In the genomic region with DNA sequence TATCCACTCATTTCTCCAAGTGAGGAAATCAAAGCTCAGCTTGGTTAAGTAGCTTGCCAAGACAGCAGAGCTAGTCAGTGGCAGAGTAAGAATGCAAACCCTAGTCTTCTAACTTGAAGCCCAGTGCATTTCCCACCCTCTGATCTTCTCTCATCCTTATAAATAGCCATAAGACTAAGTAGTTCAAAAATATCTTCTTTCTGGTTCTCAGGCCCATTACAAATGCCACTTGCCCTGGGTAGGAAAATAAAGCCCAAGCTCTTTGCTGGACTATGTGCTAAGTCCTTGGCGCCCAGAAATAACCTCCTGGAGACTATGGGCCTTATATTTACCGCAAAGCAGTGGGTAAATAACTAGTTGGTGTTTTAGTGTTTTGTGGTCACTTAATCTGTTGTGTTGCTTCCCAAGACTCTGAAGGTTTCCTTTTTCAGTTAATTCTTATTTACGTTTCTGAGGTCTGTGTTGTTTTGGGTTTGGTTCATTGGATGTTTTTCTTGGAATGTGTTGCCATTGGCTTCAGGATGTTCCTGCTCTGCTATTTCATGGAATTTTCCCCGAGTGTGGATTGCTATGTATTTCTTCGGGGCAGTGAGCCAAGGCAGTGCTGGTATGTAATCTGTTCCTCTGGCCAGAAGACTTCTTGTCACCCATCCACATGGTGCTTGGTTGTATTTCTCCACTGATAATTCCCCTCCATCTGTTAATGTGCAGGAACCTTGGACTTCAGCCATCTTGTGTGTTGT, we compare ENCODE assay signal across 12 cellular contexts.
A peak's percentile ranks its signal among the peaks of the same experiment; 100 is the strongest.
DNase-seq lines count a peak whose midpoint lies in the region; ATAC-seq and TF ChIP-seq lines count a peak whose summit lies in the region.
"Had no signal": no experiment of that assay in that cellular context is flagged by ENCODE, and none has a peak within 500 bp of the region (broad histone marks: within the 10 kb centered on the region; RNA-seq: fewer than 3 reads in every experiment).

No MANE protein-coding gene starts in this region.

- POLR2A ChIA-PET in PC-9 (lab: Charles Lee; ENCODE audit: unreplicated experiment), result no interaction called here

- TF ChIP-seq POLR2A in ovary (IDR thresholded peaks at IDR 0.05), result no peak

- BruUV-seq in PC-9 (replicated peaks; lab: Mats Ljungman, UMichigan), result no TSS peak

- H3K27ac ChIP-seq in ovary (peak overlapping the region in 1 of 2 donors; percentile 67), PC-9 (no peak overlapping the region)
- H3K27ac ChIP-seq: epithelial cell of prostate, VCaP had no signal

- H3K36me3 ChIP-seq in adipocyte (ENCODE audit: control insufficient read depth, insufficient read depth, low read length, severe bottlenecking) (no peaks in the 10 kb centered on the region), ovary (no peaks in the 10 kb centered on the region), PC-9 (ENCODE audit: low read depth) (no peaks in the 10 kb centered on the region)

- H3K9me2 ChIP-seq in PC-9 (ENCODE audit: insufficient read depth), result no peaks in the 10 kb centered on the region

- TF ChIP-seq CTCF in fibroblast of villous mesenchyme (IDR thresholded peaks at IDR 0.05; ENCODE audit: insufficient read depth, low read depth, low read length) (no peak), ovary (IDR thresholded peaks at IDR 0.05) (no peak), PC-9 (conservative IDR thresholded peaks at IDR 0.05) (no peak)

- H4K20me1 ChIP-seq in PC-9 (ENCODE audit: insufficient read depth), result no peaks in the 10 kb centered on the region

- TF ChIP-seq EP300 in ovary (IDR thresholded peaks at IDR 0.05), result peak; percentile 26

- CTCF ChIA-PET in PC-9 (lab: Charles Lee), result no interaction called here

- H3K27me3 ChIP-seq in adipocyte (replicated peaks; ENCODE audit: control insufficient read depth, insufficient read depth, low read length), result no peaks in the 10 kb centered on the region
- no peaks in the 10 kb centered on the region for H3K27me3 ChIP-seq in ovary
- no peaks in the 10 kb centered on the region for H3K27me3 ChIP-seq in PC-9 (ENCODE audit: insufficient read depth, low read depth)

- H3K9me3 ChIP-seq in adipocyte (ENCODE audit: control insufficient read depth, low read length) (no peaks in the 10 kb centered on the region), ovary (no peaks in the 10 kb centered on the region), PC-9 (ENCODE audit: insufficient read depth, low read depth) (no peaks in the 10 kb centered on the region; the same call in 1 of the 2 replicates)

- H3K4me2 ChIP-seq in PC-9, result no peak overlapping the region

- H3K79me2 ChIP-seq in PC-9 (ENCODE audit: low read depth), result no peaks in the 10 kb centered on the region

- intact Hi-C loops in ovary (cut with DNase I), result no loop called here
- intact Hi-C loops in PC-9 (cut with micrococcal nuclease; ENCODE audit: unreplicated experiment), result no loop called here

- H2AFZ ChIP-seq in PC-9, result no peak overlapping the region

- no peak for ATAC-seq in HG02870 (IDR thresholded peaks at IDR 0.05; ENCODE audit: unreplicated experiment)

- 5 to 10% (median 6%) methylated on average over 5 of the region's 5 CpGs for WGBS in ovary, 3 donors

- H3K4me3 ChIP-seq in adipocyte (ENCODE audit: low read length), result no peak overlapping the region
- H3K4me3 ChIP-seq in fibroblast of villous mesenchyme (ENCODE audit: low read depth, low read length), result no peak overlapping the region
- no peak overlapping the region for H3K4me3 ChIP-seq in ovary
- no peak overlapping the region for H3K4me3 ChIP-seq in PC-9

- no peaks in the 10 kb centered on the region for H3F3A ChIP-seq in PC-9 (ENCODE audit: insufficient read depth, low read depth)

- DNase-seq in AG08395 (ENCODE audit: low spot score), result peak; percentile 85
- DNase-seq in adipocyte (ENCODE audit: low read depth), result peak; percentile 91
- peak; percentile 97 for DNase-seq in fibroblast of villous mesenchyme (ENCODE audit: low read depth)
- peak; percentile 59 to 82 (median 81) for DNase-seq in ovary
- no peak for DNase-seq in PC-9
- DNase-seq in SHP77 treated with DMSO at 0.1 percent for 48 hours (lab: John Stamatoyannopoulos, UW), result no peak
- DNase-seq in activated naive CD4-positive, alpha-beta T cell (lab: John Stamatoyannopoulos, UW), result no peak
- DNase-seq: activated effector memory CD4-positive, alpha-beta T cell treated with anti-CD3 and anti-CD28 coated beads, Interleukin-2, amount 50 U/mL, for 16 hours; stimulated activated CD4-positive, alpha-beta T cell treated with anti-CD3 and anti-CD28 coated beads, Interleukin-2, amount 100 ng/mL, for 48 hours had no signal

- H3K4me1 ChIP-seq in adipocyte (ENCODE audit: control insufficient read depth, insufficient read depth, low read length) (peaks cover 35% of the 10 kb centered on the region), ovary (ENCODE audit: insufficient read depth) (peaks cover 13% of the 10 kb centered on the region), PC-9 (replicated peaks; ENCODE audit: insufficient read depth) (0 out of 2 replicates have a peak, but pooled peaks cover 1% of the 10 kb centered on the region)

- peak overlapping the region; percentile 57 for H3K9ac ChIP-seq in adipocyte (ENCODE audit: low read length)

Comparison
In these comparisons a context has a peak if more than half of its experiments do, and no peak if none do; other contexts are left out.
1. DNase-seq: peak in AG08395 (single experiment), adipocyte (single experiment), fibroblast of villous mesenchyme (single experiment) and ovary (5 of 5); none in PC-9 (0 of 2), SHP77 treated with DMSO at 0.1 percent for 48 hours (single experiment) and activated naive CD4-positive, alpha-beta T cell (0 of 4).